20 cellular contexts compared by ENCODE assay signal in the genomic region with DNA sequence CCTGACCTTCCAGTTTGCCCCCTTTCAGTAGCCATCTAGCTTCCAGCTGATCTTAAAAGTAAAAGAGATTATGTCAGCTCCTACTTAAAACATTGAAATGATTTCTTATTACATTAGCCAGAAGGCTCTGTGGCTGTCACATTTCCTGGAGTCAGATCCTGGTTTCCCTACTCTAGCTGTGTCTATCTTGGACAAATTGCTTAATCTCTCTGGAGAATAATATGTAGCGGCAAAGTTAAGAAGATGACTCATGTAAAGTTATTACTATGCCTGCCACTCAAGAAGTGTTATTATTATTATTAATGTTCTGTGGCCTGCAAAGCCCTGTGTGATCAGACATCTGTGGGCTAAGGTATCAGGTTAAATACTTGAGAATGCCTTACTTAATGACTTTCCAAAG.
DNase-seq lines count a peak whose midpoint lies in the region; ATAC-seq, FAIRE-seq and TF ChIP-seq lines count a peak whose summit lies in the region.
"Had no signal": no experiment of that assay in that cellular context is flagged by ENCODE, and none has a peak within 500 bp of the region (broad histone marks: within the 10 kb centered on the region; RNA-seq: fewer than 3 reads in every experiment).

No MANE protein-coding gene starts in this region.

- H3K27ac ChIP-seq in A549: no peak overlapping the region

- H3K4me3 ChIP-seq in A549 (no peak overlapping the region), choroid plexus epithelial cell (ENCODE audit: low read depth, low read length) (no peak overlapping the region)
- H3K4me3 ChIP-seq: K562 had no signal

- FAIRE-seq in A549 (lab: Jason Lieb, UNC): no peak
- FAIRE-seq: G401.6, GM12892, K562 had no signal

- no peak for TF ChIP-seq POLR2A in A549 (IDR thresholded peaks at IDR 0.05; ENCODE audit: low read length)

- TF ChIP-seq RAD21 in A549 (conservative IDR thresholded peaks at IDR 0.05 in 1 of 2, IDR thresholded peaks at IDR 0.05 in 1 of 2): no peak

- H3K4me1 ChIP-seq in A549: no peaks in the 10 kb centered on the region

- POLR2A ChIA-PET in A549 (lab: Yijun Ruan, JAX): no interaction called here

- 33% methylated on average over 1 of the region's 1 CpG for WGBS in A549 (ENCODE audit: missing lambda C conversion rate)

- CTCF ChIA-PET in A549 (lab: Yijun Ruan, JAX): no interaction called here

- no peaks in the 10 kb centered on the region for H3K9me3 ChIP-seq in A549

- no peak overlapping the region for H3K4me2 ChIP-seq in A549

- ATAC-seq in A549 (no peak), GM21825 (IDR thresholded peaks at IDR 0.05; ENCODE audit: unreplicated experiment) (no peak)
- ATAC-seq: K562 had no signal

- TF ChIP-seq EP300 in A549 (IDR thresholded peaks at IDR 0.05): no peak

- TF ChIP-seq CTCF in A549 (IDR thresholded peaks at IDR 0.05): no peak
- no peak for TF ChIP-seq CTCF in choroid plexus epithelial cell (conservative IDR thresholded peaks at IDR 0.05; ENCODE audit: low read depth, low read length)

- DNase-seq in A549 (ENCODE audit: low read depth in 1 of 2, low spot score in 1 of 2) (no peak), HCEC 1CT (peak; percentile 18), choroid plexus epithelial cell (ENCODE audit: low read depth) (peak; percentile 15), glomerular endothelial cell (ENCODE audit: extremely low read depth, low read depth, low spot score) (peak; percentile 14), SW 1271 (lab: John Stamatoyannopoulos, UW) (no peak), occipital lobe (lab: John Stamatoyannopoulos, UW) (no peak), nucleus accumbens (lab: John Stamatoyannopoulos, UW) (no peak)
- DNase-seq: ACHN; CD4-positive, CD25-positive, alpha-beta regulatory T cell; DMS53; GOT3; NCI-H1436 treated with DMSO at 0.1 percent for 48 hours; NCI-H2081 treated with DMSO at 0.1 percent for 48 hours; NCI-H345; NCI-H69; NK-92 treated with Interleukin-12 subunit alpha and Interleukin-12 subunit beta, amount 100 ng/mL, for 24 hours had no signal

TF ChIP-seq in A549, 52 proteins besides CTCF, POLR2A, EP300 and RAD21:
- TF ChIP-seq FOSL2 (IDR thresholded peaks at IDR 0.05) (no peak), FOSL2 (CRISPR knock-in tag; IDR thresholded peaks at IDR 0.05) (peak; percentile 28; the same call in 1 of the 2 replicates)
- TF ChIP-seq, protein P1, sequence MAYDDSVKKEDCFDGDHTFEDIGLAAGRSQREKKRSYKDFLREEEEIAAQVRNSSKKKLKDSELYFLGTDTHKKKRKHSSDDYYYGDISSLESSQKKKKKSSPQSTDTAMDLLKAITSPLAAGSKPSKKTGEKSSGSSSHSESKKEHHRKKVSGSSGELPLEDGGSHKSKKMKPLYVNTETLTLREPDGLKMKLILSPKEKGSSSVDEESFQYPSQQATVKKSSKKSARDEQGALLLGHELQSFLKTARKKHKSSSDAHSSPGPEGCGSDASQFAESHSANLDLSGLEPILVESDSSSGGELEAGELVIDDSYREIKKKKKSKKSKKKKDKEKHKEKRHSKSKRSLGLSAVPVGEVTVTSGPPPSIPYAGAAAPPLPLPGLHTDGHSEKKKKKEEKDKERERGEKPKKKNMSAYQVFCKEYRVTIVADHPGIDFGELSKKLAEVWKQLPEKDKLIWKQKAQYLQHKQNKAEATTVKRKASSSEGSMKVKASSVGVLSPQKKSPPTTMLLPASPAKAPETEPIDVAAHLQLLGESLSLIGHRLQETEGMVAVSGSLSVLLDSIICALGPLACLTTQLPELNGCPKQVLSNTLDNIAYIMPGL (CRISPR knock-in tag; IDR thresholded peaks at IDR 0.05; ENCODE audit: borderline replicate concordance): no peak

Comparison
In these comparisons a context has a peak if more than half of its experiments do, and no peak if none do; other contexts are left out.
1. DNase-seq: peak in HCEC 1CT (single experiment), choroid plexus epithelial cell (single experiment) and glomerular endothelial cell (single experiment); none in A549 (0 of 2), SW 1271 (0 of 2), occipital lobe (single experiment) and nucleus accumbens (0 of 56).